ENCODE assay signal across 10 cellular contexts in the genomic region with DNA sequence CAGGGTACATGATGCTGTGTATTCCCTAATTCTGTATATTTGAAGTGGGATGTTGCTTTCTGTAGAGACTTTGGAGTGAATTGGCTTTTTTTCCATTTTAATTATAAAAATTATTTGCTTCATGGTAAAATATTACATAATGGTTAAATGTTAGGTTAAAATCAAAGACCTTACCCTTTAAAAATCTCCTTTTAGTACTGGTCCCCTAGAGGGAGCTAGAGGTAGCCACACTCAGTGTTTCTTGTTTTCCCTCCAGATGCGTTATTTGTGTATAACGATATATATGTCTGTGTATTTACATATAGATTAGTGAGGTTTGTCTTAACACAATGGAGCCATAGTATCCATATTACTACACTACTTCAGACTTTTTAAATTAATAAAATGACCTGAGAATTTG.
A peak's percentile ranks its signal among the peaks of the same experiment; 100 is the strongest.
DNase-seq lines count a peak whose midpoint lies in the region; ATAC-seq and TF ChIP-seq lines count a peak whose summit lies in the region.
"Had no signal": no experiment of that assay in that cellular context is flagged by ENCODE, and none has a peak within 500 bp of the region (broad histone marks: within the 10 kb centered on the region; RNA-seq: fewer than 3 reads in every experiment).

No MANE protein-coding gene starts in this region.

- no peak overlapping the region for H3T11ph ChIP-seq in H9 (ENCODE audit: low read length)

- H3K27me3 ChIP-seq in H9 (ENCODE audit: insufficient read depth, low read length): no peaks in the 10 kb centered on the region
- H3K27me3 ChIP-seq in gastroesophageal sphincter: no peaks in the 10 kb centered on the region

- H3K79me2 ChIP-seq in H9 (ENCODE audit: insufficient read depth, low read length): no peaks in the 10 kb centered on the region

- DNase-seq in AG10803 (ENCODE audit: low read depth) (no peak), H9 (no peak), RWPE1 (ENCODE audit: low spot score) (no peak), NCI-H2029 treated with DMSO at 0.1 percent for 48 hours (lab: John Stamatoyannopoulos, UW) (no peak)
- no peak for DNase-seq in effector memory CD8-positive, alpha-beta T cell
- DNase-seq in activated CD4-positive, CD25-positive, alpha-beta regulatory T cell treated with anti-CD3 and anti-CD28 coated beads, Interleukin-2, amount 50 U/mL, for 72 hours: no peak
- DNase-seq: activated CD4-positive, alpha-beta T cell treated with anti-CD3 and anti-CD28 coated beads for 4 hours; NCI-H345 had no signal

- no peak overlapping the region for H2BK20ac ChIP-seq in H9 (ENCODE audit: low read depth, low read length, poor library complexity, severe bottlenecking)

- H3K36me3 ChIP-seq in gastroesophageal sphincter: no peaks in the 10 kb centered on the region

- H3K36me3 Mint-ChIP-seq in H9 (ENCODE audit: insufficient read depth in 1 of 3, low read depth in 3 of 3): no peaks in the 10 kb centered on the region; a peak in 1 of 7 replicates
- H3K36me3 Mint-ChIP-seq in effector memory CD8-positive, alpha-beta T cell (ENCODE audit: insufficient read depth): no peaks in the 10 kb centered on the region

- no peak for TF ChIP-seq EP300 in gastroesophageal sphincter (IDR thresholded peaks at IDR 0.05)

- no peak overlapping the region for H4K91ac ChIP-seq in H9 (ENCODE audit: insufficient read length, low read depth, low read length)

- H3K27me3 Mint-ChIP-seq in H9 (ENCODE audit: low read depth): no peaks in the 10 kb centered on the region
- H3K27me3 Mint-ChIP-seq in effector memory CD8-positive, alpha-beta T cell: no peaks in the 10 kb centered on the region

- no peaks in the 10 kb centered on the region for H3K79me1 ChIP-seq in H9 (ENCODE audit: insufficient read depth, low read depth, low read length, poor library complexity, severe bottlenecking)

- H2BK12ac ChIP-seq in H9 (ENCODE audit: insufficient read length, low read depth, low read length): no peak overlapping the region

- H3K9me3 Mint-ChIP-seq in H9: no peaks in the 10 kb centered on the region
- peaks cover 0 to 2% of the 10 kb centered on the region in 2 donors for H3K9me3 Mint-ChIP-seq in effector memory CD8-positive, alpha-beta T cell

- H4K20me1 ChIP-seq in H9 (ENCODE audit: control insufficient read depth, insufficient read depth, insufficient read length): no peaks in the 10 kb centered on the region

- H3K27ac ChIP-seq in H9 (ENCODE audit: insufficient read length, low read depth, low read length) (no peak overlapping the region), RWPE1 (no peak overlapping the region), gastroesophageal sphincter (peak overlapping the region; percentile 53 to 69 (median 62))

- H3K4me3 Mint-ChIP-seq in H9: no peak overlapping the region
- H3K4me3 Mint-ChIP-seq in effector memory CD8-positive, alpha-beta T cell: no peak overlapping the region

- H3K23ac ChIP-seq in H9 (ENCODE audit: insufficient read length, low read depth, low read length): no peak overlapping the region

- no peak overlapping the region for H3K9ac ChIP-seq in H9 (ENCODE audit: extremely low read depth, insufficient read length, low read length)

- no CpG with 5 or more reads among the region's 2 CpGs for WGBS in H9 (ENCODE audit: extremely low coverage, insufficient read length, low lambda C conversion rate)
- WGBS in gastroesophageal sphincter (ENCODE audit: low coverage in 1 of 2), 2 donors: 83 to 86% methylated on average over 2 of the region's 2 CpGs

- H3K4ac ChIP-seq in H9 (ENCODE audit: low read depth, low read length): no peak overlapping the region

- H3K27ac Mint-ChIP-seq in H9: no peak overlapping the region
- no peak overlapping the region for H3K27ac Mint-ChIP-seq in effector memory CD8-positive, alpha-beta T cell

- H3K9me3 ChIP-seq in H9 (ENCODE audit: control insufficient read depth, low read depth, low read length) (no peaks in the 10 kb centered on the region), gastroesophageal sphincter (no peaks in the 10 kb centered on the region)

- H4K8ac ChIP-seq in H9 (replicated peaks; ENCODE audit: insufficient read length, low read depth, low read length): no peak overlapping the region

- H2AK5ac ChIP-seq in H9 (ENCODE audit: insufficient read length, low read length): no peak overlapping the region

- no peak overlapping the region for H4K5ac ChIP-seq in H9 (ENCODE audit: insufficient read length, low read depth, low read length)

- H2BK5ac ChIP-seq in H9 (ENCODE audit: insufficient read length, low read length): no peak overlapping the region

- POLR2A ChIA-PET in RWPE1 (lab: Yijun Ruan, JAX; ENCODE audit: low non-redundant PET): no interaction called here

- no peak overlapping the region for H3K4me2 ChIP-seq in H9 (ENCODE audit: insufficient read depth, insufficient read length, low read length)

- no peak for ATAC-seq in gastroesophageal sphincter
- ATAC-seq in effector memory CD8-positive, alpha-beta T cell (replicated peaks): no peak
- no peak for ATAC-seq in GM18907 (IDR thresholded peaks at IDR 0.05; ENCODE audit: unreplicated experiment)

- TF ChIP-seq CTCF in AG10803 (conservative IDR thresholded peaks at IDR 0.05; ENCODE audit: low read length) (peak; percentile 47), H9 (conservative IDR thresholded peaks at IDR 0.05) (peak; percentile 76), RWPE1 (conservative IDR thresholded peaks at IDR 0.05; ENCODE audit: low read depth) (0 out of 2 replicates have a peak, but pooled peaks have one; percentile 11), gastroesophageal sphincter (IDR thresholded peaks at IDR 0.05) (peak in 3 of 4 experiments; percentile 13 to 34 (median 19))

- H3K4me1 Mint-ChIP-seq in H9: peaks cover 4 to 5% of the 10 kb centered on the region in 2 experiments
- no peaks in the 10 kb centered on the region for H3K4me1 Mint-ChIP-seq in effector memory CD8-positive, alpha-beta T cell (ENCODE audit: low read depth in 2 of 2)

- H3K14ac ChIP-seq in H9 (ENCODE audit: insufficient read depth, low read length): no peak overlapping the region

- H3K4me3 ChIP-seq in AG10803 (ENCODE audit: low read length): no peak overlapping the region
- no peak overlapping the region for H3K4me3 ChIP-seq in gastroesophageal sphincter

- no peak overlapping the region for H3K18ac ChIP-seq in H9 (ENCODE audit: insufficient read length, low read depth, low read length)

- CTCF ChIA-PET in RWPE1 (lab: Yijun Ruan, JAX): no interaction called here

- no peak for TF ChIP-seq POLR2A in gastroesophageal sphincter (IDR thresholded peaks at IDR 0.05)

- H3K23me2 ChIP-seq in H9 (ENCODE audit: insufficient read length, low read depth, low read length, poor library complexity, severe bottlenecking): no peaks in the 10 kb centered on the region

- no peak overlapping the region for H2AFZ ChIP-seq in H9 (ENCODE audit: low read length)

- H2BK120ac ChIP-seq in H9 (ENCODE audit: low read depth, low read length, poor library complexity, severe bottlenecking): no peak overlapping the region

- H3K4me1 ChIP-seq in H9 (ENCODE audit: insufficient read depth, low read length) (no peaks in the 10 kb centered on the region), gastroesophageal sphincter (peaks cover 0 to 38% (median 5%) of the 10 kb centered on the region in 3 donors)

- H2BK15ac ChIP-seq in H9 (ENCODE audit: low read depth, low read length): no peak overlapping the region

- no peak overlapping the region for H3K56ac ChIP-seq in H9 (ENCODE audit: insufficient read length, low read depth, low read length)

Comparison
In these comparisons a context has a peak if more than half of its experiments do, and no peak if none do; other contexts are left out.
1. CTCF ChIP-seq: peak in every context shown above with its lines; median percentile 76 in H9; 47 in AG10803; 19 in gastroesophageal sphincter; 11 in RWPE1.
2. H3K27ac ChIP-seq: peak in gastroesophageal sphincter (4 of 4); none in H9 (single experiment) and RWPE1 (single experiment).